In the genomic region with DNA sequence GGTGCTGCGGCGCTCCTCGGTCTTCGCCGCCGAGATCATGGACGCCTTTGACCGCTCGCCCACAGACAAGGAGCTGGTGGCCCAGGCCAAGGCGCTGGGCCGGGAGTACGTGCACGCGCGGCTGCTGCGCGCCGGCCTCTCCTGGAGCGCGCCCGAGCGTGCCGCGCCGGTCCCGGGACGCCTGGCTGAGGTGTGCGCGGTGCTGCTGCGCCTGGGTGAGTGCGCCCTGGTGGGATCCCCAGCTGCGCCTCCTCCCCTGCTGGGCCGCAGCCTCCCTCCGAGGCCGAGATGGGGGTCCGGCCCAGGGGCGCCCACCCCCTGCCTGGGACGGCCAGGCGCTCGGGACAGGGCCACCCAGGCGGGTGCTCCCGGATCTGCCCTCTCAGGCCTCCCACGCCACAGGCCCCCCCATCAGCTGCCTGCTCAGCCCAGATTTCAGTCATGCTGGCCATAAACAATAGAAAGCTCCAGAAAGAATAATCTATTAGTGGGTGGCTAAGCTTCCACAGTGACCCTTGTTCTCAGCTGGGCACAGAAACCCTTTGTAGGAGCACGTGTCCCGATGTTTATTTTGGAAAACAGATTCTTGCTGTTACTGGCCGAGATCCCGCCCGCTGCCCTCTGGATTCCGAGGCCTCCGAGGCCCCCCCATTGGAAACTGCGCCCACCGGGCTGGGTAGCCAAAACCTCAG, we compare ENCODE assay signal across 8 cellular contexts. TPM values are rescaled to one million over a fixed set of nuclear protein-coding genes. Genes with fewer than 3 reads are reported as not detected.
DNase-seq lines count a peak whose midpoint lies in the region; ATAC-seq, FAIRE-seq and TF ChIP-seq lines count a peak whose summit lies in the region.

No MANE protein-coding gene starts in this region.

- peak; percentile 76 for DNase-seq in AG08396 (ENCODE audit: low spot score)
- no peak for DNase-seq in HL-60 (ENCODE audit: low read depth in 1 of 2, low spot score in 1 of 2)
- peak in 51 of 58 donors; percentile 10 to 92 (median 67) for DNase-seq in anterior cingulate cortex (lab: John Stamatoyannopoulos, UW)
- DNase-seq in right atrium auricular region (ENCODE audit: low spot score): no peak
- peak in 4 of 6 donors; percentile 41 to 81 (median 63) for DNase-seq in pancreas

- H3K27me3 ChIP-seq in HL-60 (ENCODE audit: insufficient read depth, poor library complexity, severe bottlenecking) (peaks cover 27% of the 10 kb centered on the region), right atrium auricular region (no peaks in the 10 kb centered on the region), pancreas (no peaks in the 10 kb centered on the region)

- TF ChIP-seq CTCF in HL-60 (IDR thresholded peaks at IDR 0.05; ENCODE audit: insufficient read depth, low read length) (no peak), right atrium auricular region (IDR thresholded peaks at IDR 0.05) (no peak), pancreas (IDR thresholded peaks at IDR 0.05) (no peak)

- FAIRE-seq in pancreas (lab: Jason Lieb, UNC): no peak

- peaks cover 0 to 53% of the 10 kb centered on the region in 2 donors for H3K4me1 ChIP-seq in right atrium auricular region
- H3K4me1 ChIP-seq in pancreas: peaks cover 0 to 10% (median 8%) of the 10 kb centered on the region in 3 donors

- intact Hi-C loops in pancreas (cut with DNase I): no loop called here

- H3K4me3 ChIP-seq in HL-60 (replicated peaks; ENCODE audit: insufficient read depth, low read length) (peak overlapping the region; percentile 29), right atrium auricular region (peak overlapping the region; percentile 43 to 69), pancreas (peak overlapping the region; percentile 52 to 82 (median 56))

- ATAC-seq in pancreas (peak; percentile 66 to 81 (median 68)), HG03469 (IDR thresholded peaks at IDR 0.05; ENCODE audit: unreplicated experiment) (no peak), HG03565 (IDR thresholded peaks at IDR 0.05; ENCODE audit: unreplicated experiment) (no peak), HG03378 (IDR thresholded peaks at IDR 0.05; ENCODE audit: unreplicated experiment) (no peak)

- H3K36me3 ChIP-seq in right atrium auricular region (no peaks in the 10 kb centered on the region), pancreas (no peaks in the 10 kb centered on the region)

- H3K27ac ChIP-seq in HL-60 (replicated peaks) (no peak overlapping the region), right atrium auricular region (peak overlapping the region; percentile 2 to 67), pancreas (peak overlapping the region in 2 of 4 donors; percentile 57 to 67)

- WGBS in pancreas, 2 donors: 3 to 5% methylated on average over 26 to 52 of the region's 52 CpGs

- H3K9me3 ChIP-seq in right atrium auricular region: peaks cover 0 to 19% of the 10 kb centered on the region in 2 donors
- no peaks in the 10 kb centered on the region for H3K9me3 ChIP-seq in pancreas

RNA-seq across cellular contexts. Expression of gene BOK, which starts 1.1 kb away (rescaled TPM):
- total RNA-seq in right atrium auricular region: 10 to 100 TPM; 11.2 to 25.7 TPM
- 10 to 100 TPM in 5 of 6 donors, 1 to 10 TPM in 1; 10.0 to 24.8 (median 12.6) TPM for total RNA-seq in pancreas
- 10 to 100 TPM; 10.1 to 11.5 TPM for polyA plus RNA-seq in pancreas

RNA-seq across cellular contexts. Expression of gene STK25, which starts 51.3 kb away (rescaled TPM):
- 100 to 1,000 TPM in 1 of 2 donors, 10 to 100 TPM in 1; 94.5 to 173 TPM for total RNA-seq in right atrium auricular region
- total RNA-seq in pancreas: 100 to 1,000 TPM in 1 of 6 donors, 10 to 100 TPM in 5; 60.6 to 103 (median 71.7) TPM
- polyA plus RNA-seq in pancreas: 100 to 1,000 TPM; 265 to 282 TPM

Comparison
In these comparisons a context has a peak if more than half of its experiments do, and no peak if none do; other contexts are left out.
1. DNase-seq: peak in AG08396 (single experiment), anterior cingulate cortex (51 of 58) and pancreas (4 of 6); none in HL-60 (0 of 2) and right atrium auricular region (single experiment).
2. ATAC-seq: peak in pancreas (4 of 4); none in HG03469 (single experiment), HG03565 (single experiment) and HG03378 (single experiment).
3. Peak in every context shown above with its lines, with median percentiles within 50 percentile points of each other: H3K4me3 ChIP-seq.